Comparison of ENCODE assay signal across 1 cellular context in genomic region chr10:71812913-71813590, GRCh38.
TF ChIP-seq lines count a peak whose summit lies in the region.

No MANE protein-coding gene starts in this region.

TF ChIP-seq in K562, 482 proteins besides CTCF, POLR2A, EP300 and RAD21:
- no peak for TF ChIP-seq NR1H2 (CRISPR knock-in tag; IDR thresholded peaks at IDR 0.05)
- TF ChIP-seq, protein P1, sequence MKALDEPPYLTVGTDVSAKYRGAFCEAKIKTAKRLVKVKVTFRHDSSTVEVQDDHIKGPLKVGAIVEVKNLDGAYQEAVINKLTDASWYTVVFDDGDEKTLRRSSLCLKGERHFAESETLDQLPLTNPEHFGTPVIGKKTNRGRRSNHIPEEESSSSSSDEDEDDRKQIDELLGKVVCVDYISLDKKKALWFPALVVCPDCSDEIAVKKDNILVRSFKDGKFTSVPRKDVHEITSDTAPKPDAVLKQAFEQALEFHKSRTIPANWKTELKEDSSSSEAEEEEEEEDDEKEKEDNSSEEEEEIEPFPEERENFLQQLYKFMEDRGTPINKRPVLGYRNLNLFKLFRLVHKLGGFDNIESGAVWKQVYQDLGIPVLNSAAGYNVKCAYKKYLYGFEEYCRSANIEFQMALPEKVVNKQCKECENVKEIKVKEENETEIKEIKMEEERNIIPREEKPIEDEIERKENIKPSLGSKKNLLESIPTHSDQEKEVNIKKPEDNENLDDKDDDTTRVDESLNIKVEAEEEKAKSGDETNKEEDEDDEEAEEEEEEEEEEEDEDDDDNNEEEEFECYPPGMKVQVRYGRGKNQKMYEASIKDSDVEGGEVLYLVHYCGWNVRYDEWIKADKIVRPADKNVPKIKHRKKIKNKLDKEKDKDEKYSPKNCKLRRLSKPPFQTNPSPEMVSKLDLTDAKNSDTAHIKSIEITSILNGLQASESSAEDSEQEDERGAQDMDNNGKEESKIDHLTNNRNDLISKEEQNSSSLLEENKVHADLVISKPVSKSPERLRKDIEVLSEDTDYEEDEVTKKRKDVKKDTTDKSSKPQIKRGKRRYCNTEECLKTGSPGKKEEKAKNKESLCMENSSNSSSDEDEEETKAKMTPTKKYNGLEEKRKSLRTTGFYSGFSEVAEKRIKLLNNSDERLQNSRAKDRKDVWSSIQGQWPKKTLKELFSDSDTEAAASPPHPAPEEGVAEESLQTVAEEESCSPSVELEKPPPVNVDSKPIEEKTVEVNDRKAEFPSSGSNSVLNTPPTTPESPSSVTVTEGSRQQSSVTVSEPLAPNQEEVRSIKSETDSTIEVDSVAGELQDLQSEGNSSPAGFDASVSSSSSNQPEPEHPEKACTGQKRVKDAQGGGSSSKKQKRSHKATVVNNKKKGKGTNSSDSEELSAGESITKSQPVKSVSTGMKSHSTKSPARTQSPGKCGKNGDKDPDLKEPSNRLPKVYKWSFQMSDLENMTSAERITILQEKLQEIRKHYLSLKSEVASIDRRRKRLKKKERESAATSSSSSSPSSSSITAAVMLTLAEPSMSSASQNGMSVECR (CRISPR knock-in tag; IDR thresholded peaks at IDR 0.05) = no peak
- TF ChIP-seq POLR2G (IDR thresholded peaks at IDR 0.05; ENCODE audit: low read depth, low read length) = peak; percentile 26; the same call in 1 of the 2 replicates
- no peak for TF ChIP-seq TFE3 (CRISPR knock-in tag; IDR thresholded peaks at IDR 0.05)
